Comparison of ENCODE assay signal across 1 cellular context in the genomic region with DNA sequence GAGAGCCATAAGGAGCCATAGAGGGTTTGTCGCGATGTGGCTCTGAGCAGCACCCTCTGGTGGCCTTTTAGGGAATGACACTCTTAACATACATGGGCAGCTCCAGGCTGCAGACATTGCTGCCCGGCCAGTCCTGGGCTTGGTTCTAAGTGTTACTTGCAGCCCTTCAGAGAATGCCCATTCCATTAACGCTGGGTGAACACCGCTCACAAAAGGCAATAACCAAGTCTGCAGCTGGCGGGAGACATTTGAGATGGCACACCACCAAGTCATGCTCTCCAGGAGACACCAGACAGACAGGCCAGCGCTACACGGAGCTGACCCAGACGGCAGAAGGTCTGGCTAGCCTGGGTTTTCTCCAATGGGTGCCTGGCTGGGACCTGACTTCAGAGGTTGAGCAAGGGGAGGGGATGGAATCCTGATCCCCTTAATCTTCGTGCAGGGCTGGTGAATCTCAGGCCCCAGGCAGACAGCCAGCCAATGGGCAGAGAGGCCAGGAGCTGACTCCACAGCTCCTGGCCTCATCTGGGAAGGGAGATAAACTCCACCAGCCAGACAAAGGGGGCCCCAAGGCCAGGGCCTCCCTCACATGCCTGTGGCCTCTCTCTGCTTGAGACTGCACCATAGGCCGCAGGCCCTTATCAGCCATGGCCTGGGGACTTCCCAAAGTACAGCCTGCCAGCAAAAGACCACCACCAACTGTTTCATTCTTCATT.
TF ChIP-seq lines count a peak whose summit lies in the region.

No MANE protein-coding gene starts in this region.

TF ChIP-seq in HepG2, 621 proteins besides CTCF, POLR2A, EP300 and RAD21 (continued from another document and continues in another):
- TF ChIP-seq, protein P1, sequence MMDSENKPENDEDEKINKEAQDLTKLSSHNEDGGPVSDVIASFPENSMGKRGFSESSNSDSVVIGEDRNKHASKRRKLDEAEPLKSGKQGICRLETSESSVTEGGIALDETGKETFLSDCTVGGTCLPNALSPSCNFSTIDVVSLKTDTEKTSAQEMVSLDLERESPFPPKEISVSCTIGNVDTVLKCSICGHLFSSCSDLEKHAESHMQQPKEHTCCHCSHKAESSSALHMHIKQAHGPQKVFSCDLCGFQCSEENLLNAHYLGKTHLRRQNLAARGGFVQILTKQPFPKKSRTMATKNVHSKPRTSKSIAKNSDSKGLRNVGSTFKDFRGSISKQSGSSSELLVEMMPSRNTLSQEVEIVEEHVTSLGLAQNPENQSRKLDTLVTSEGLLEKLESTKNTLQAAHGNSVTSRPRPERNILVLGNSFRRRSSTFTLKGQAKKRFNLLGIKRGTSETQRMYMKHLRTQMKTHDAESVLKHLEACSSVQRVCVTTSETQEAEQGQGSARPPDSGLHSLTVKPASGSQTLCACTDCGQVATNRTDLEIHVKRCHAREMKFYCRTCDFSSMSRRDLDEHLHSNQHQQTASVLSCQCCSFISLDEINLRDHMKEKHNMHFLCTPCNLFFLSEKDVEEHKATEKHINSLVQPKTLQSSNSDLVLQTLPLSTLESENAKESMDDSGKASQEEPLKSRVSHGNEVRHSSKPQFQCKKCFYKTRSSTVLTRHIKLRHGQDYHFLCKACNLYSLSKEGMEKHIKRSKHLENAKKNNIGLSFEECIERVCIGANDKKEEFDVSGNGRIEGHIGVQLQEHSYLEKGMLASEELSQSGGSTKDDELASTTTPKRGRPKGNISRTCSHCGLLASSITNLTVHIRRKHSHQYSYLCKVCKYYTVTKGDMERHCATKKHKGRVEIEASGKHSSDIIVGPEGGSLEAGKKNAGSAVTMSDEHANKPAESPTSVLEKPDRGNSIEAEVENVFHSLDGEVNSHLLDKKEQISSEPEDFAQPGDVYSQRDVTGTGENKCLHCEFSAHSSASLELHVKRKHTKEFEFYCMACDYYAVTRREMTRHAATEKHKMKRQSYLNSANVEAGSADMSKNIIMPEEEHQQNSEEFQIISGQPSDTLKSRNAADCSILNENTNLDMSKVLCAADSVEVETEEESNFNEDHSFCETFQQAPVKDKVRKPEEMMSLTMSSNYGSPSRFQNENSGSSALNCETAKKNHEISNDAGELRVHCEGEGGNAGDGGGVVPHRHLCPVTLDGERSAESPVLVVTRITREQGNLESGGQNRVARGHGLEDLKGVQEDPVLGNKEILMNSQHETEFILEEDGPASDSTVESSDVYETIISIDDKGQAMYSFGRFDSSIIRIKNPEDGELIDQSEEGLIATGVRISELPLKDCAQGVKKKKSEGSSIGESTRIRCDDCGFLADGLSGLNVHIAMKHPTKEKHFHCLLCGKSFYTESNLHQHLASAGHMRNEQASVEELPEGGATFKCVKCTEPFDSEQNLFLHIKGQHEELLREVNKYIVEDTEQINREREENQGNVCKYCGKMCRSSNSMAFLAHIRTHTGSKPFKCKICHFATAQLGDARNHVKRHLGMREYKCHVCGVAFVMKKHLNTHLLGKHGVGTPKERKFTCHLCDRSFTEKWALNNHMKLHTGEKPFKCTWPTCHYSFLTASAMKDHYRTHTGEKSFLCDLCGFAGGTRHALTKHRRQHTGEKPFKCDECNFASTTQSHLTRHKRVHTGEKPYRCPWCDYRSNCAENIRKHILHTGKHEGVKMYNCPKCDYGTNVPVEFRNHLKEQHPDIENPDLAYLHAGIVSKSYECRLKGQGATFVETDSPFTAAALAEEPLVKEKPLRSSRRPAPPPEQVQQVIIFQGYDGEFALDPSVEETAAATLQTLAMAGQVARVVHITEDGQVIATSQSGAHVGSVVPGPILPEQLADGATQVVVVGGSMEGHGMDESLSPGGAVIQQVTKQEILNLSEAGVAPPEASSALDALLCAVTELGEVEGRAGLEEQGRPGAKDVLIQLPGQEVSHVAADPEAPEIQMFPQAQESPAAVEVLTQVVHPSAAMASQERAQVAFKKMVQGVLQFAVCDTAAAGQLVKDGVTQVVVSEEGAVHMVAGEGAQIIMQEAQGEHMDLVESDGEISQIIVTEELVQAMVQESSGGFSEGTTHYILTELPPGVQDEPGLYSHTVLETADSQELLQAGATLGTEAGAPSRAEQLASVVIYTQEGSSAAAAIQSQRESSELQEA (CRISPR knock-in tag; IDR thresholded peaks at IDR 0.05; ENCODE audit: not compliant biosample characterization): no peak
- TF ChIP-seq, protein P2, sequence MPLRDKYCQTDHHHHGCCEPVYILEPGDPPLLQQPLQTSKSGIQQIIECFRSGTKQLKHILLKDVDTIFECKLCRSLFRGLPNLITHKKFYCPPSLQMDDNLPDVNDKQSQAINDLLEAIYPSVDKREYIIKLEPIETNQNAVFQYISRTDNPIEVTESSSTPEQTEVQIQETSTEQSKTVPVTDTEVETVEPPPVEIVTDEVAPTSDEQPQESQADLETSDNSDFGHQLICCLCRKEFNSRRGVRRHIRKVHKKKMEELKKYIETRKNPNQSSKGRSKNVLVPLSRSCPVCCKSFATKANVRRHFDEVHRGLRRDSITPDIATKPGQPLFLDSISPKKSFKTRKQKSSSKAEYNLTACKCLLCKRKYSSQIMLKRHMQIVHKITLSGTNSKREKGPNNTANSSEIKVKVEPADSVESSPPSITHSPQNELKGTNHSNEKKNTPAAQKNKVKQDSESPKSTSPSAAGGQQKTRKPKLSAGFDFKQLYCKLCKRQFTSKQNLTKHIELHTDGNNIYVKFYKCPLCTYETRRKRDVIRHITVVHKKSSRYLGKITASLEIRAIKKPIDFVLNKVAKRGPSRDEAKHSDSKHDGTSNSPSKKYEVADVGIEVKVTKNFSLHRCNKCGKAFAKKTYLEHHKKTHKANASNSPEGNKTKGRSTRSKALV (CRISPR knock-in tag; IDR thresholded peaks at IDR 0.05): peak; percentile 80
- TF ChIP-seq ZNF30 (CRISPR knock-in tag; IDR thresholded peaks at IDR 0.05) (no peak), KLF12 (CRISPR knock-in tag; IDR thresholded peaks at IDR 0.05; ENCODE audit: borderline replicate concordance) (no peak), TAF1 (CRISPR knock-in tag; IDR thresholded peaks at IDR 0.05) (no peak; the same call in 1 of the 2 replicates), SMARCE1 (IDR thresholded peaks at IDR 0.05; ENCODE audit: borderline replicate concordance) (no peak), HOXD1 (CRISPR knock-in tag; IDR thresholded peaks at IDR 0.05) (no peak), GABPA (IDR thresholded peaks at IDR 0.05; ENCODE audit: low read depth, low read length) (no peak), GABPA (CRISPR knock-in tag; IDR thresholded peaks at IDR 0.05; ENCODE audit: low read depth) (no peak), DMAP1 (CRISPR knock-in tag; IDR thresholded peaks at IDR 0.05) (no peak), CREM (IDR thresholded peaks at IDR 0.05) (no peak), CREM (CRISPR knock-in tag; IDR thresholded peaks at IDR 0.05) (no peak), CBX1 (IDR thresholded peaks at IDR 0.05; ENCODE audit: low read depth) (no peak), ETV5 (CRISPR knock-in tag; IDR thresholded peaks at IDR 0.05; ENCODE audit: borderline replicate concordance) (peak; percentile 27; the same call in 1 of the 2 replicates), ZNF564 (CRISPR knock-in tag; IDR thresholded peaks at IDR 0.05) (no peak), ZSCAN31 (CRISPR knock-in tag; IDR thresholded peaks at IDR 0.05; ENCODE audit: low read depth) (no peak; the same call in 1 of the 2 replicates), SMAD9 (CRISPR knock-in tag; IDR thresholded peaks at IDR 0.05) (no peak), ZNF841 (CRISPR knock-in tag; IDR thresholded peaks at IDR 0.05; ENCODE audit: borderline replicate concordance) (no peak), PAF1 (CRISPR knock-in tag; IDR thresholded peaks at IDR 0.05) (no peak), CCDC6 (CRISPR knock-in tag; IDR thresholded peaks at IDR 0.05) (no peak), ZNF629 (CRISPR knock-in tag; conservative IDR thresholded peaks at IDR 0.05) (no peak), MZF1 (CRISPR knock-in tag; IDR thresholded peaks at IDR 0.05; ENCODE audit: borderline replicate concordance) (no peak), BRCA1 (CRISPR knock-in tag; IDR thresholded peaks at IDR 0.05) (no peak), ZFP36L1 (CRISPR knock-in tag; IDR thresholded peaks at IDR 0.05) (no peak), ARNTL (CRISPR knock-in tag; IDR thresholded peaks at IDR 0.05) (no peak), DPF2 (CRISPR knock-in tag; IDR thresholded peaks at IDR 0.05; ENCODE audit: borderline replicate concordance, low read depth) (no peak), SIN3B (IDR thresholded peaks at IDR 0.05; ENCODE audit: low read length) (no peak), RARG (CRISPR knock-in tag; IDR thresholded peaks at IDR 0.05; ENCODE audit: low read depth) (no peak), SPEN (CRISPR knock-in tag; IDR thresholded peaks at IDR 0.05; ENCODE audit: low read depth) (peak; percentile 23), ARID2 (CRISPR knock-in tag; IDR thresholded peaks at IDR 0.05; ENCODE audit: borderline replicate concordance) (no peak), GLI4 (CRISPR knock-in tag; IDR thresholded peaks at IDR 0.05; ENCODE audit: borderline replicate concordance) (no peak)
- TF ChIP-seq, protein P3, sequence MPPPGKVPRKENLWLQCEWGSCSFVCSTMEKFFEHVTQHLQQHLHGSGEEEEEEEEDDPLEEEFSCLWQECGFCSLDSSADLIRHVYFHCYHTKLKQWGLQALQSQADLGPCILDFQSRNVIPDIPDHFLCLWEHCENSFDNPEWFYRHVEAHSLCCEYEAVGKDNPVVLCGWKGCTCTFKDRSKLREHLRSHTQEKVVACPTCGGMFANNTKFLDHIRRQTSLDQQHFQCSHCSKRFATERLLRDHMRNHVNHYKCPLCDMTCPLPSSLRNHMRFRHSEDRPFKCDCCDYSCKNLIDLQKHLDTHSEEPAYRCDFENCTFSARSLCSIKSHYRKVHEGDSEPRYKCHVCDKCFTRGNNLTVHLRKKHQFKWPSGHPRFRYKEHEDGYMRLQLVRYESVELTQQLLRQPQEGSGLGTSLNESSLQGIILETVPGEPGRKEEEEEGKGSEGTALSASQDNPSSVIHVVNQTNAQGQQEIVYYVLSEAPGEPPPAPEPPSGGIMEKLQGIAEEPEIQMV (CRISPR knock-in tag; IDR thresholded peaks at IDR 0.05; ENCODE audit: low read depth): no peak
- TF ChIP-seq, protein P4, sequence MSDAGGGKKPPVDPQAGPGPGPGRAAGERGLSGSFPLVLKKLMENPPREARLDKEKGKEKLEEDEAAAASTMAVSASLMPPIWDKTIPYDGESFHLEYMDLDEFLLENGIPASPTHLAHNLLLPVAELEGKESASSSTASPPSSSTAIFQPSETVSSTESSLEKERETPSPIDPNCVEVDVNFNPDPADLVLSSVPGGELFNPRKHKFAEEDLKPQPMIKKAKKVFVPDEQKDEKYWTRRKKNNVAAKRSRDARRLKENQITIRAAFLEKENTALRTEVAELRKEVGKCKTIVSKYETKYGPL (CRISPR knock-in tag; IDR thresholded peaks at IDR 0.05): no peak
- TF ChIP-seq, protein P5, sequence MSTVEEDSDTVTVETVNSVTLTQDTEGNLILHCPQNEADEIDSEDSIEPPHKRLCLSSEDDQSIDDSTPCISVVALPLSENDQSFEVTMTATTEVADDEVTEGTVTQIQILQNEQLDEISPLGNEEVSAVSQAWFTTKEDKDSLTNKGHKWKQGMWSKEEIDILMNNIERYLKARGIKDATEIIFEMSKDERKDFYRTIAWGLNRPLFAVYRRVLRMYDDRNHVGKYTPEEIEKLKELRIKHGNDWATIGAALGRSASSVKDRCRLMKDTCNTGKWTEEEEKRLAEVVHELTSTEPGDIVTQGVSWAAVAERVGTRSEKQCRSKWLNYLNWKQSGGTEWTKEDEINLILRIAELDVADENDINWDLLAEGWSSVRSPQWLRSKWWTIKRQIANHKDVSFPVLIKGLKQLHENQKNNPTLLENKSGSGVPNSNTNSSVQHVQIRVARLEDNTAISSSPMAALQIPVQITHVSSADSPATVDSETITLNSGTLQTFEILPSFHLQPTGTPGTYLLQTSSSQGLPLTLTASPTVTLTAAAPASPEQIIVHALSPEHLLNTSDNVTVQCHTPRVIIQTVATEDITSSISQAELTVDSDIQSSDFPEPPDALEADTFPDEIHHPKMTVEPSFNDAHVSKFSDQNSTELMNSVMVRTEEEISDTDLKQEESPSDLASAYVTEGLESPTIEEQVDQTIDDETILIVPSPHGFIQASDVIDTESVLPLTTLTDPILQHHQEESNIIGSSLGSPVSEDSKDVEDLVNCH (CRISPR knock-in tag; IDR thresholded peaks at IDR 0.05): no peak
- TF ChIP-seq, protein P6, sequence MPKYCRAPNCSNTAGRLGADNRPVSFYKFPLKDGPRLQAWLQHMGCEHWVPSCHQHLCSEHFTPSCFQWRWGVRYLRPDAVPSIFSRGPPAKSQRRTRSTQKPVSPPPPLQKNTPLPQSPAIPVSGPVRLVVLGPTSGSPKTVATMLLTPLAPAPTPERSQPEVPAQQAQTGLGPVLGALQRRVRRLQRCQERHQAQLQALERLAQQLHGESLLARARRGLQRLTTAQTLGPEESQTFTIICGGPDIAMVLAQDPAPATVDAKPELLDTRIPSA (CRISPR knock-in tag; IDR thresholded peaks at IDR 0.05; ENCODE audit: borderline replicate concordance): no peak
- TF ChIP-seq, protein P7, sequence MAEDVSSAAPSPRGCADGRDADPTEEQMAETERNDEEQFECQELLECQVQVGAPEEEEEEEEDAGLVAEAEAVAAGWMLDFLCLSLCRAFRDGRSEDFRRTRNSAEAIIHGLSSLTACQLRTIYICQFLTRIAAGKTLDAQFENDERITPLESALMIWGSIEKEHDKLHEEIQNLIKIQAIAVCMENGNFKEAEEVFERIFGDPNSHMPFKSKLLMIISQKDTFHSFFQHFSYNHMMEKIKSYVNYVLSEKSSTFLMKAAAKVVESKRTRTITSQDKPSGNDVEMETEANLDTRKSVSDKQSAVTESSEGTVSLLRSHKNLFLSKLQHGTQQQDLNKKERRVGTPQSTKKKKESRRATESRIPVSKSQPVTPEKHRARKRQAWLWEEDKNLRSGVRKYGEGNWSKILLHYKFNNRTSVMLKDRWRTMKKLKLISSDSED (CRISPR knock-in tag; IDR thresholded peaks at IDR 0.05): no peak
- TF ChIP-seq, protein P8, sequence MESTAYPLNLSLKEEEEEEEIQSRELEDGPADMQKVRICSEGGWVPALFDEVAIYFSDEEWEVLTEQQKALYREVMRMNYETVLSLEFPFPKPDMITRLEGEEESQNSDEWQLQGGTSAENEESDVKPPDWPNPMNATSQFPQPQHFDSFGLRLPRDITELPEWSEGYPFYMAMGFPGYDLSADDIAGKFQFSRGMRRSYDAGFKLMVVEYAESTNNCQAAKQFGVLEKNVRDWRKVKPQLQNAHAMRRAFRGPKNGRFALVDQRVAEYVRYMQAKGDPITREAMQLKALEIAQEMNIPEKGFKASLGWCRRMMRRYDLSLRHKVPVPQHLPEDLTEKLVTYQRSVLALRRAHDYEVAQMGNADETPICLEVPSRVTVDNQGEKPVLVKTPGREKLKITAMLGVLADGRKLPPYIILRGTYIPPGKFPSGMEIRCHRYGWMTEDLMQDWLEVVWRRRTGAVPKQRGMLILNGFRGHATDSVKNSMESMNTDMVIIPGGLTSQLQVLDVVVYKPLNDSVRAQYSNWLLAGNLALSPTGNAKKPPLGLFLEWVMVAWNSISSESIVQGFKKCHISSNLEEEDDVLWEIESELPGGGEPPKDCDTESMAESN (CRISPR knock-in tag; conservative IDR thresholded peaks at IDR 0.05): no peak
- TF ChIP-seq, protein P9, sequence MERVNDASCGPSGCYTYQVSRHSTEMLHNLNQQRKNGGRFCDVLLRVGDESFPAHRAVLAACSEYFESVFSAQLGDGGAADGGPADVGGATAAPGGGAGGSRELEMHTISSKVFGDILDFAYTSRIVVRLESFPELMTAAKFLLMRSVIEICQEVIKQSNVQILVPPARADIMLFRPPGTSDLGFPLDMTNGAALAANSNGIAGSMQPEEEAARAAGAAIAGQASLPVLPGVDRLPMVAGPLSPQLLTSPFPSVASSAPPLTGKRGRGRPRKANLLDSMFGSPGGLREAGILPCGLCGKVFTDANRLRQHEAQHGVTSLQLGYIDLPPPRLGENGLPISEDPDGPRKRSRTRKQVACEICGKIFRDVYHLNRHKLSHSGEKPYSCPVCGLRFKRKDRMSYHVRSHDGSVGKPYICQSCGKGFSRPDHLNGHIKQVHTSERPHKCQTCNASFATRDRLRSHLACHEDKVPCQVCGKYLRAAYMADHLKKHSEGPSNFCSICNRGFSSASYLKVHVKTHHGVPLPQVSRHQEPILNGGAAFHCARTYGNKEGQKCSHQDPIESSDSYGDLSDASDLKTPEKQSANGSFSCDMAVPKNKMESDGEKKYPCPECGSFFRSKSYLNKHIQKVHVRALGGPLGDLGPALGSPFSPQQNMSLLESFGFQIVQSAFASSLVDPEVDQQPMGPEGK (CRISPR knock-in tag; IDR thresholded peaks at IDR 0.05): peak; percentile 61
